In the genomic region with DNA sequence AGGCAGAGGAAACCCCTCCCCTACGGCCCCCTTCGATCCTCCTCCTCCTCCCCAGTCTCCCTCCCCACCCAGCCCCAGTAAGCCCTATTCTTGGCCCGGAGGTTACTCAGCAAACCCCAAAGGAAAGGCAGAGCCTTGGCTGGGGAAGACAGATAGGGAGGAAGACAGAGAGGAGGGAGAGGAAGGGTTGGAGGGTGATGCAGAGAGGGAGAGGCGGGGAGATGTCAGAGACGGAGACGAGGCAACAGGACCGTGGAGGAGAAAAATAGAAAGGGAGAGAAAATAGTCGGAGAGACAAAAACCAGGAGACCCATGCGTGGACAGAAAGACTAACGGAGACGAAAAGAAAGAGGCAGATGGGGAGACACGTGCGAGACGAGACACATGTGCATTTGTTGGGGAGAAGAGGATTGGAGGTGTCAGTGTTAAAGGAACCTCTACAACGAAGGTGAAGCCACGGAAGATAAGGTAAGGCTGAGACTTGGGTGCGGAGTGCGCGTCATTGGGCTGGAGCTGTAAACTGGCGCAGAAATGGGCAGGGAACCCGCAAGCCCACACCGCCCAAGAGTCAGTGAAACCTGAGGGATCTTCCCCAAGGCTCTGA, we compare ENCODE assay signal across 8 cellular contexts. TPM values are rescaled to one million over a fixed set of nuclear protein-coding genes. Genes with fewer than 3 reads are reported as not detected.
A peak's percentile ranks its signal among the peaks of the same experiment; 100 is the strongest.
DNase-seq lines count a peak whose midpoint lies in the region; ATAC-seq and TF ChIP-seq lines count a peak whose summit lies in the region.

No MANE protein-coding gene starts in this region.

- H3K27ac ChIP-seq in OCI-LY7 (ENCODE audit: low read depth, low read length, poor library complexity, severe bottlenecking): peak overlapping the region; percentile 11
- no peak overlapping the region for H3K27ac ChIP-seq in neural cell (ENCODE audit: low read length)

- H2AFZ ChIP-seq in OCI-LY7 (ENCODE audit: low read length): peak overlapping the region; percentile 25; the same call in 1 of the 2 replicates
- no peak overlapping the region for H2AFZ ChIP-seq in neural cell (ENCODE audit: low read depth, low read length)

- peak overlapping the region; percentile 99 for H3K4me3 Mint-ChIP-seq in endothelial cell (ENCODE audit: unreplicated experiment)

- H3K4me2 ChIP-seq in OCI-LY7 (ENCODE audit: low read length) (peak overlapping the region; percentile 78), neural cell (ENCODE audit: low read length) (peak overlapping the region; percentile 39)

- no peaks in the 10 kb centered on the region for H3F3A ChIP-seq in neural cell (ENCODE audit: insufficient read depth, low read length, poor library complexity, severe bottlenecking)

- intact Hi-C loops in OCI-LY7 (cut with micrococcal nuclease; ENCODE audit: unreplicated experiment): no loop called here

- no peak for TF ChIP-seq EP300 in neural cell (conservative IDR thresholded peaks at IDR 0.05; ENCODE audit: poor library complexity, severe bottlenecking)

- H3K9me2 ChIP-seq in OCI-LY7 (ENCODE audit: insufficient read depth, low read length) (no peaks in the 10 kb centered on the region), neural cell (ENCODE audit: insufficient read depth, low read length) (no peaks in the 10 kb centered on the region)

- DNase-seq in OCI-LY7 (ENCODE audit: low spot score) (no peak), endothelial cell (ENCODE audit: low spot score) (no peak), ureter (ENCODE audit: low spot score) (no peak), T1000 (lab: John Stamatoyannopoulos, UW) (no peak)

- no peaks in the 10 kb centered on the region for H3K9me3 ChIP-seq in OCI-LY7 (ENCODE audit: low read length)
- H3K9me3 ChIP-seq in neural cell (ENCODE audit: low read length): no peaks in the 10 kb centered on the region

- peaks cover 21% of the 10 kb centered on the region for H3K4me1 ChIP-seq in OCI-LY7 (ENCODE audit: insufficient read depth, low read length, poor library complexity, severe bottlenecking)

- H3K79me2 ChIP-seq in OCI-LY7 (ENCODE audit: insufficient read depth, low read depth, low read length) (peaks cover 42% of the 10 kb centered on the region; the same call in 1 of the 2 replicates), neural cell (replicated peaks; ENCODE audit: insufficient read depth, low read length) (no peaks in the 10 kb centered on the region)

- H3K36me3 Mint-ChIP-seq in endothelial cell (ENCODE audit: low read depth, unreplicated experiment): peaks cover 29% of the 10 kb centered on the region

- ATAC-seq in GM19452 (IDR thresholded peaks at IDR 0.05; ENCODE audit: unreplicated experiment) (peak; percentile 4), GM19328 (IDR thresholded peaks at IDR 0.05; ENCODE audit: unreplicated experiment) (no peak), HG02852 (IDR thresholded peaks at IDR 0.05; ENCODE audit: unreplicated experiment) (no peak)

- H3K9me3 Mint-ChIP-seq in endothelial cell (ENCODE audit: unreplicated experiment): peaks cover 4% of the 10 kb centered on the region

- H3K27me3 ChIP-seq in neural cell (ENCODE audit: insufficient read depth, low read depth, low read length): peaks cover 52% of the 10 kb centered on the region

- peaks cover 31% of the 10 kb centered on the region for H3K4me1 Mint-ChIP-seq in endothelial cell (ENCODE audit: unreplicated experiment)

- H4K20me1 ChIP-seq in OCI-LY7 (ENCODE audit: insufficient read depth, low read length): peaks cover 4% of the 10 kb centered on the region
- no peaks in the 10 kb centered on the region for H4K20me1 ChIP-seq in neural cell (ENCODE audit: insufficient read depth)

- CTCF ChIA-PET in OCI-LY7 (lab: Charles Lee; ENCODE audit: unreplicated experiment): no interaction called here

- BruUV-seq in OCI-LY7 (replicated peaks; lab: Mats Ljungman, UMichigan): no TSS peak

- H3K27me3 Mint-ChIP-seq in endothelial cell (ENCODE audit: unreplicated experiment): peaks cover 22% of the 10 kb centered on the region

- POLR2A ChIA-PET in OCI-LY7 (lab: Charles Lee): interaction anchor here (0.7 kb wide), 1 partner anchor 27 kb away, joined by 3 read pairs; no protein-coding TSS in a partner anchor

- TF ChIP-seq CTCF in OCI-LY7 (conservative IDR thresholded peaks at IDR 0.05; ENCODE audit: low read length) (no peak), endothelial cell (IDR thresholded peaks at IDR 0.05; ENCODE audit: unreplicated experiment) (no peak), neural cell (IDR thresholded peaks at IDR 0.05; ENCODE audit: poor library complexity, severe bottlenecking) (no peak)

- peak overlapping the region; percentile 89 for H3K27ac Mint-ChIP-seq in endothelial cell (ENCODE audit: unreplicated experiment)

- TF ChIP-seq RAD21 in neural cell (conservative IDR thresholded peaks at IDR 0.05): no peak

- H3K36me3 ChIP-seq in OCI-LY7 (ENCODE audit: insufficient read depth, low read length) (peaks cover 44% of the 10 kb centered on the region), neural cell (ENCODE audit: insufficient read depth, low read length) (no peaks in the 10 kb centered on the region)

- H3K4me3 ChIP-seq in OCI-LY7 (ENCODE audit: low read depth, low read length, poor library complexity, severe bottlenecking): peak overlapping the region; percentile 77
- peak overlapping the region; percentile 65 for H3K4me3 ChIP-seq in neural cell (ENCODE audit: low read length)

- no peak overlapping the region for H3K9ac ChIP-seq in neural cell (ENCODE audit: low read length)

TF ChIP-seq in neural cell, 6 proteins besides CTCF, POLR2A, EP300 and RAD21:
- no peak for TF ChIP-seq MXI1 (conservative IDR thresholded peaks at IDR 0.05; ENCODE audit: poor library complexity, severe bottlenecking)
- TF ChIP-seq, protein P1, sequence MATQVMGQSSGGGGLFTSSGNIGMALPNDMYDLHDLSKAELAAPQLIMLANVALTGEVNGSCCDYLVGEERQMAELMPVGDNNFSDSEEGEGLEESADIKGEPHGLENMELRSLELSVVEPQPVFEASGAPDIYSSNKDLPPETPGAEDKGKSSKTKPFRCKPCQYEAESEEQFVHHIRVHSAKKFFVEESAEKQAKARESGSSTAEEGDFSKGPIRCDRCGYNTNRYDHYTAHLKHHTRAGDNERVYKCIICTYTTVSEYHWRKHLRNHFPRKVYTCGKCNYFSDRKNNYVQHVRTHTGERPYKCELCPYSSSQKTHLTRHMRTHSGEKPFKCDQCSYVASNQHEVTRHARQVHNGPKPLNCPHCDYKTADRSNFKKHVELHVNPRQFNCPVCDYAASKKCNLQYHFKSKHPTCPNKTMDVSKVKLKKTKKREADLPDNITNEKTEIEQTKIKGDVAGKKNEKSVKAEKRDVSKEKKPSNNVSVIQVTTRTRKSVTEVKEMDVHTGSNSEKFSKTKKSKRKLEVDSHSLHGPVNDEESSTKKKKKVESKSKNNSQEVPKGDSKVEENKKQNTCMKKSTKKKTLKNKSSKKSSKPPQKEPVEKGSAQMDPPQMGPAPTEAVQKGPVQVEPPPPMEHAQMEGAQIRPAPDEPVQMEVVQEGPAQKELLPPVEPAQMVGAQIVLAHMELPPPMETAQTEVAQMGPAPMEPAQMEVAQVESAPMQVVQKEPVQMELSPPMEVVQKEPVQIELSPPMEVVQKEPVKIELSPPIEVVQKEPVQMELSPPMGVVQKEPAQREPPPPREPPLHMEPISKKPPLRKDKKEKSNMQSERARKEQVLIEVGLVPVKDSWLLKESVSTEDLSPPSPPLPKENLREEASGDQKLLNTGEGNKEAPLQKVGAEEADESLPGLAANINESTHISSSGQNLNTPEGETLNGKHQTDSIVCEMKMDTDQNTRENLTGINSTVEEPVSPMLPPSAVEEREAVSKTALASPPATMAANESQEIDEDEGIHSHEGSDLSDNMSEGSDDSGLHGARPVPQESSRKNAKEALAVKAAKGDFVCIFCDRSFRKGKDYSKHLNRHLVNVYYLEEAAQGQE (IDR thresholded peaks at IDR 0.05; ENCODE audit: borderline replicate concordance): no peak
- TF ChIP-seq POLR2AphosphoS5 (IDR thresholded peaks at IDR 0.05): no peak
- TF ChIP-seq TAF1 (IDR thresholded peaks at IDR 0.05; ENCODE audit: low read depth): no peak
- no peak for TF ChIP-seq SMC3 (conservative IDR thresholded peaks at IDR 0.05; ENCODE audit: poor library complexity)
- TF ChIP-seq EZH2 (IDR thresholded peaks at IDR 0.05; ENCODE audit: borderline replicate concordance, insufficient read depth, low read length, poor library complexity, severe bottlenecking): no peak

RNA-seq across cellular contexts. Expression of a gene that starts 2.9 kb away (rescaled TPM):
- total RNA-seq in OCI-LY7 (2014; rRNA removed; shearing (Covaris generic)): 10.9 and 15.5 TPM in 2 replicates
- 69.9 and 88.8 TPM in 2 replicates for total RNA-seq in OCI-LY7 (2022)
- total RNA-seq in endothelial cell (ENCODE audit: unreplicated experiment): 193 TPM
- polyA plus RNA-seq in neural cell: 0.10 TPM in 1 of 2 replicates, not detected in the other
- 0.73 TPM in 1 of 2 replicates, not detected in the other for polyA minus RNA-seq in neural cell
- total RNA-seq in ureter: 26.3 TPM

RNA-seq across cellular contexts. Expression of a gene that starts 13.1 kb away (rescaled TPM):
- 1.7 and 3.9 TPM in 2 replicates for total RNA-seq in OCI-LY7 (2014; rRNA removed; shearing (Covaris generic))
- total RNA-seq in OCI-LY7 (2022) (3.4 and 5.2 TPM in 2 replicates), endothelial cell (ENCODE audit: unreplicated experiment) (6.8 TPM), ureter (6.1 TPM)
- polyA plus RNA-seq in neural cell: 13.2 and 15.9 TPM in 2 replicates
- polyA minus RNA-seq in neural cell: 7.1 and 7.8 TPM in 2 replicates

RNA-seq across cellular contexts. Expression of a gene that starts 25.5 kb away (rescaled TPM):
- 5.6 and 10.7 TPM in 2 replicates for total RNA-seq in OCI-LY7 (2014; rRNA removed; shearing (Covaris generic))
- 12.7 and 13.5 TPM in 2 replicates for total RNA-seq in OCI-LY7 (2022)
- total RNA-seq in endothelial cell (ENCODE audit: unreplicated experiment): 7.6 TPM
- 22.1 and 24.4 TPM in 2 replicates for polyA plus RNA-seq in neural cell
- polyA minus RNA-seq in neural cell: 7.5 and 9.5 TPM in 2 replicates
- 12.2 TPM for total RNA-seq in ureter

RNA-seq across cellular contexts. Expression of a gene that starts 40.9 kb away (rescaled TPM):
- total RNA-seq in OCI-LY7 (2014; rRNA removed; shearing (Covaris generic)): 14.4 and 15.0 TPM in 2 replicates
- total RNA-seq in OCI-LY7 (2022) (35.0 and 36.6 TPM in 2 replicates), endothelial cell (ENCODE audit: unreplicated experiment) (28.6 TPM), ureter (38.3 TPM)
- polyA plus RNA-seq in neural cell: 4.9 and 5.5 TPM in 2 replicates
- 8.1 and 10.2 TPM in 2 replicates for polyA minus RNA-seq in neural cell

RNA-seq across cellular contexts. Expression of a gene that starts 46.3 kb away (rescaled TPM):
- total RNA-seq in OCI-LY7 (2014; rRNA removed; shearing (Covaris generic)): 48.3 and 55.8 TPM in 2 replicates
- 36.0 and 40.0 TPM in 2 replicates for total RNA-seq in OCI-LY7 (2022)
- 15.2 TPM for total RNA-seq in endothelial cell (ENCODE audit: unreplicated experiment)
- polyA plus RNA-seq in neural cell: 42.0 and 45.2 TPM in 2 replicates
- polyA minus RNA-seq in neural cell: 19.4 and 21.4 TPM in 2 replicates
- 21.6 TPM for total RNA-seq in ureter
